Comparison of ENCODE assay signal across 8 cellular contexts in the genomic region with DNA sequence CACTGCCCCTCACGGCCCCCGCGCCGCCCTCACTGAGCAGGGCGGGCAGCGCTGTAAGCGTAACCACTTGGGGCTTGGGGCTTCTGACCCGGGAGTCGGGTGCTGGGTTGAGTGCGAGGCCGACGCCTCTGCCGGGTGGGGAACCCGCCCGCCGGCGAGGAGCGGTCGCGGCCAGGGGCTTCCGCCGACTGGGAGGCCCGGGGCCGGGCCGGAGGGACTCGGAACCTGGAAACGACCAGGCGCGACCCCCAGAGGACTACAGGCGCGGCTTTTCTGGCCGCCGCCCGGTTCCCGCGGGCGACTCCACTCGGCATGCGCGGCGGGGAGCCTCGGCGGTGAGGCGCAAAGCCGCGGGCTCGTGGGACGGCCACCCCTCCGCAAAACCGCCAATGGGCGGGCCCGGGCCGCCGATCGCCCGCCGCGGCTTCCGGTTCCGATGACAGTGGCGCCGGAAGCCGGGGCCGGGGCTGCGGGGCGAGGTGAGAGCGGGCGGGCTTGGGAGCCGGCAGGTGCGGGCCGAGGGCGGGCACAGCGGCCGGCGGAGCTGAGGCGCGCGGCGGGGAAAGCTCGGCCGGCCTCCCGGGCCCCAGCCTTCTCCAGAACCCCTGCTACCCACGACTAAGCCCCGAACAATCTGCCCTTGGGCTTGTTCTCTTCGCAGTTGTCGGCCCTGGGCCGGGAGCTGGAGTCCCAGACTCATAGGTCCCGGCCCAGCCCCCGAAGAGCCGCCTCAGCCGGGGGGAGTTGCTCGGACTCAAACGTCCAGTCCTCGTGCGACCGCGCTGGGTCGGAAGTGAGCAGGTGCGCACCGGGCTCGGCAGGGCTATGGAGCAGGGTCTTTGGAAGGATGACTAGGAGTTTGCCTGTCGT. TPM values are rescaled to one million over a fixed set of nuclear protein-coding genes. Genes with fewer than 3 reads are reported as not detected.
DNase-seq lines count a peak whose midpoint lies in the region; ATAC-seq and TF ChIP-seq lines count a peak whose summit lies in the region.

A gene with protein sequence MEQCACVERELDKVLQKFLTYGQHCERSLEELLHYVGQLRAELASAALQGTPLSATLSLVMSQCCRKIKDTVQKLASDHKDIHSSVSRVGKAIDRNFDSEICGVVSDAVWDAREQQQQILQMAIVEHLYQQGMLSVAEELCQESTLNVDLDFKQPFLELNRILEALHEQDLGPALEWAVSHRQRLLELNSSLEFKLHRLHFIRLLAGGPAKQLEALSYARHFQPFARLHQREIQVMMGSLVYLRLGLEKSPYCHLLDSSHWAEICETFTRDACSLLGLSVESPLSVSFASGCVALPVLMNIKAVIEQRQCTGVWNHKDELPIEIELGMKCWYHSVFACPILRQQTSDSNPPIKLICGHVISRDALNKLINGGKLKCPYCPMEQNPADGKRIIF (plus strand): TSS at position 439 of the 870 bp plus-strand sequence. CDS start 7,106 bp downstream, outside the sequence.

- peak within 1 kb of the TSS; percentile 60 for H3K4me3 Mint-ChIP-seq in Calu3 (ENCODE audit: low read depth, unreplicated experiment)

- no peaks in the 10 kb centered on the region for H3K27me3 ChIP-seq in PC-9 (ENCODE audit: insufficient read depth, low read depth)

- H3K4me1 Mint-ChIP-seq in Calu3 (ENCODE audit: low read depth, unreplicated experiment), result peaks cover 13% of the 10 kb centered on the region

- intact Hi-C loops in Calu3 (cut with micrococcal nuclease; ENCODE audit: unreplicated experiment), result no loop called here
- intact Hi-C loops in PC-9 (cut with micrococcal nuclease; ENCODE audit: unreplicated experiment), result loop anchor here (1.0 kb wide), 1 partner anchor 53 kb away; no protein-coding TSS in a partner anchor
- intact Hi-C loops in mucosa of descending colon (cut with DNase I, micrococcal nuclease), result no loop called here

- peaks cover 7% of the 10 kb centered on the region; the same call in 1 of the 2 replicates for H3K79me2 ChIP-seq in PC-9 (ENCODE audit: low read depth)

- POLR2A ChIA-PET in PC-9 (lab: Charles Lee; ENCODE audit: unreplicated experiment), result no interaction called here

- H3K9me3 Mint-ChIP-seq in Calu3 (ENCODE audit: low read depth, unreplicated experiment), result no peaks in the 10 kb centered on the region

- no peaks in the 10 kb centered on the region for H3K27me3 Mint-ChIP-seq in Calu3 (ENCODE audit: unreplicated experiment)

- H3K9me3 ChIP-seq in PC-9 (ENCODE audit: insufficient read depth, low read depth) (no peaks in the 10 kb centered on the region), mucosa of descending colon (no peaks in the 10 kb centered on the region)

- peak within 1 kb of the TSS; percentile 84 for H2AFZ ChIP-seq in PC-9

- no peaks in the 10 kb centered on the region for H4K20me1 ChIP-seq in PC-9 (ENCODE audit: insufficient read depth)

- BruUV-seq in Calu3 (replicated peaks; lab: Mats Ljungman, UMichigan) (TSS peak; percentile 34), PC-9 (replicated peaks; lab: Mats Ljungman, UMichigan) (no TSS peak)

- peak; percentile 81 for ATAC-seq in GM21381 (IDR thresholded peaks at IDR 0.05; ENCODE audit: unreplicated experiment)
- ATAC-seq in mucosa of descending colon, result peak; percentile 98

- H3K36me3 ChIP-seq in PC-9 (ENCODE audit: low read depth), result no peaks in the 10 kb centered on the region
- no peaks in the 10 kb centered on the region for H3K36me3 ChIP-seq in mucosa of descending colon (ENCODE audit: low read depth)

- peaks cover 24% of the 10 kb centered on the region for H3F3A ChIP-seq in PC-9 (ENCODE audit: insufficient read depth, low read depth)

- H3K4me3 ChIP-seq in PC-9 (peak within 1 kb of the TSS; percentile 89), mucosa of descending colon (peak within 1 kb of the TSS; percentile 47)

- peaks cover 19% of the 10 kb centered on the region for H3K4me1 ChIP-seq in PC-9 (replicated peaks; ENCODE audit: insufficient read depth)
- peaks cover 8% of the 10 kb centered on the region for H3K4me1 ChIP-seq in mucosa of descending colon (ENCODE audit: low read depth)

- no peaks in the 10 kb centered on the region for H3K9me2 ChIP-seq in PC-9 (ENCODE audit: insufficient read depth)

- DNase-seq in Calu3, result peak; percentile 91
- DNase-seq in HUDEP-2 (lab: John Stamatoyannopoulos, UW; ENCODE audit: unreplicated experiment in 76 of 76), result peak in 73 of 76 experiments; percentile 24 to 87 (median 76)
- DNase-seq in PC-9, result peak; percentile 58 to 86
- peak; percentile 84 for DNase-seq in activated T-cell treated with anti-CD3 and anti-CD28 coated beads for 48 hours (ENCODE audit: low read depth)
- no peak for DNase-seq in epithelial cell of prostate (ENCODE audit: low read depth, low spot score)
- peak; percentile 84 to 94 (median 90) for DNase-seq in mucosa of descending colon
- DNase-seq in stimulated activated CD8-positive, alpha-beta memory T cell treated with anti-CD3 and anti-CD28 coated beads, Interleukin-4, amount 100 ng/mL, for 4 hours (ENCODE audit: low read depth in 2 of 2, low spot score in 1 of 2), result peak; percentile 52 to 58

- CTCF ChIA-PET in Calu3 (lab: Charles Lee) (interaction anchor here (0.7 to 1.6 kb wide), 4 partner anchors 53 to 832 kb away, joined by 4 to 5 read pairs (median 5); no protein-coding TSS in a partner anchor), PC-9 (lab: Charles Lee) (interaction anchor here (0.6 kb wide), 1 partner anchor 1534 kb away, joined by 9 read pairs; no protein-coding TSS in a partner anchor)

- peak within 1 kb of the TSS; percentile 1 for H3K27ac Mint-ChIP-seq in Calu3 (ENCODE audit: unreplicated experiment)

- H3K36me3 Mint-ChIP-seq in Calu3 (ENCODE audit: insufficient read depth, unreplicated experiment), result peaks cover 31% of the 10 kb centered on the region

- no peak for TF ChIP-seq CTCF in Calu3 (IDR thresholded peaks at IDR 0.05; ENCODE audit: unreplicated experiment)
- no peak for TF ChIP-seq CTCF in PC-9 (conservative IDR thresholded peaks at IDR 0.05)
- TF ChIP-seq CTCF in mucosa of descending colon (IDR thresholded peaks at IDR 0.05), result no peak

- H3K27ac ChIP-seq in PC-9, result peak within 1 kb of the TSS; percentile 85
- H3K27ac ChIP-seq in epithelial cell of prostate, result peak within 1 kb of the TSS; percentile 84

- peak within 1 kb of the TSS; percentile 82 for H3K4me2 ChIP-seq in PC-9

RNA-seq across cellular contexts. Expression of the gene that starts here (rescaled TPM):
- 50.7 and 56.6 TPM in 2 replicates for total RNA-seq in Calu3 (2022)
- total RNA-seq in PC-9 (2021), result 30.3 and 35.1 TPM in 2 replicates
- total RNA-seq in mucosa of descending colon, result 10 to 100 TPM; 34.9 to 54.2 (median 40.8) TPM
